In the genomic region with DNA sequence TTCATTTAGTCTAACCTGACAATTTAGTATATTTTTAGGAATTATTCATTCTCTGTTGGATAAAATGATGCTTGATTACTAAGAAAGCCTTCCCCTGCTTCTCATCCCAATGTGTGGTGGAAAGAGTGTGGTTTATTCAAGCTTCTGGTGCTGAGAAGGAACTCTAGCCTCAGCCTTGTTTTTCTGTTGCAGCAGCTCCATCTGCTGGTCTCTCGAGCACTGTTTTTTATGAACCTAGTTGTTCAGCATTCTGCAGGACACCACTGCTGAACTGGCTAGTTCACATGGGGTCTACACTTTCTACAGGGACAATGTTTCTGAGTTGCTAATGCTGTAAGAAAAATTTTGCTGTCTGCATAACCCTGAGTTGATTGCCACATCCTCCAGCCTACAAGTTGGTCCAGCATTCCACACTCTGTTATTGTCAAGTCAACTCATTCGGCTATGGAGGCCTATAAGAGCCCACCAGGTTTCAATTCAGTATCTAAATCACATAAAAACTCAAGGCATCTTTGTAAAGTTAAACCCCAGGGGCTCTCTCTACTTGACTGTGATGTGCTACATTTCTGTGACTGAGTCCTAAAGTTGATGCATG, we compare ENCODE assay signal across 8 cellular contexts. TPM values are rescaled to one million over a fixed set of nuclear protein-coding genes. Genes with fewer than 3 reads are reported as not detected.
DNase-seq lines count a peak whose midpoint lies in the region; ATAC-seq and TF ChIP-seq lines count a peak whose summit lies in the region.

No MANE protein-coding gene starts in this region.

- RAD21 ChIA-PET in HCT116 (lab: Charles Lee; ENCODE audit: low non-redundant PET in 1 of 2, low total read pairs in 2 of 2, uncharacterized antibody in 2 of 2, unreplicated experiment in 2 of 2), result no interaction called here

- no peak overlapping the region for H3K4me3 Mint-ChIP-seq in endothelial cell (ENCODE audit: unreplicated experiment)

- no peaks in the 10 kb centered on the region for H3K4me1 ChIP-seq in HCT116 (ENCODE audit: control insufficient read depth in 1 of 2, insufficient read depth in 2 of 2, low read length in 2 of 2)

- no peaks in the 10 kb centered on the region for H3K36me3 Mint-ChIP-seq in endothelial cell (ENCODE audit: low read depth, unreplicated experiment)

- H3K79me2 ChIP-seq in HCT116 (ENCODE audit: insufficient read depth, low read length), result no peaks in the 10 kb centered on the region

- H3K4me1 Mint-ChIP-seq in endothelial cell (ENCODE audit: unreplicated experiment), result no peaks in the 10 kb centered on the region

- ATAC-seq in HCT116, result peak; percentile 89

- H3K4me2 ChIP-seq in HCT116 (ENCODE audit: low read length), result no peak overlapping the region

- TF ChIP-seq RAD21 in HCT116 (IDR thresholded peaks at IDR 0.05; ENCODE audit: low read depth), result peak; percentile 60

- no peak overlapping the region for H3K27ac ChIP-seq in HCT116 (ENCODE audit: low read depth, low read length)

- no peaks in the 10 kb centered on the region for H3K27me3 ChIP-seq in HCT116 (ENCODE audit: insufficient read depth, low read length)

- CTCF ChIA-PET in HCT116 (lab: Charles Lee), result interaction anchor here (0.7 to 1.8 kb wide), 10 partner anchors 8 to 378 kb away, joined by 3 to 11 read pairs (median 4); no protein-coding TSS in a partner anchor

- no peak overlapping the region for H3K27ac Mint-ChIP-seq in endothelial cell (ENCODE audit: unreplicated experiment)

- H3K4me3 ChIP-seq in HCT116 (replicated peaks in 1 of 2; ENCODE audit: low read depth in 1 of 2, low read length in 2 of 2), result no peak overlapping the region

- no peaks in the 10 kb centered on the region for H3K9me2 ChIP-seq in HCT116 (ENCODE audit: insufficient read depth)

- TF ChIP-seq CTCF in HCT116 (IDR thresholded peaks at IDR 0.05 in 2 of 3, conservative IDR thresholded peaks at IDR 0.05 in 1 of 3; ENCODE audit: borderline replicate concordance in 1 of 3, insufficient read depth in 1 of 3, low read depth in 2 of 3, low read length in 2 of 3) (peak; percentile 51 to 69 (median 61); a peak in 5 of 6 replicates), endothelial cell (IDR thresholded peaks at IDR 0.05; ENCODE audit: unreplicated experiment) (peak; percentile 46)

- no peaks in the 10 kb centered on the region for H3K36me3 ChIP-seq in HCT116 (ENCODE audit: control insufficient read depth in 1 of 2, insufficient read depth in 2 of 2, low read length in 2 of 2)

- H3K9ac ChIP-seq in HCT116 (ENCODE audit: low read length), result no peak overlapping the region

- DNase-seq in NCI-H1436 (lab: John Stamatoyannopoulos, UW) (peak; percentile 19), NCI-H1436 treated with DMSO at 0.1 percent for 48 hours (lab: John Stamatoyannopoulos, UW) (no peak), HCT116 (ENCODE audit: low read depth, low spot score) (peak; percentile 32), NCI-H2196 treated with DMSO at 0.1 percent for 48 hours (lab: John Stamatoyannopoulos, UW; ENCODE audit: unreplicated experiment) (peak; percentile 5), endothelial cell (ENCODE audit: low spot score) (peak; percentile 61), mucosa of gallbladder (ENCODE audit: low spot score) (peak; percentile 67), stromal cell of bone marrow (ENCODE audit: low read depth) (peak; percentile 51)
- peak; percentile 58 to 63 for DNase-seq in activated CD4-positive, alpha-beta T cell treated with anti-CD3 and anti-CD28 coated beads, Interleukin-2, amount 50 U/mL, for 4 hours

- POLR2A ChIA-PET in HCT116 (lab: Charles Lee), result no interaction called here

- H3K27me3 Mint-ChIP-seq in endothelial cell (ENCODE audit: unreplicated experiment), result no peaks in the 10 kb centered on the region

- TF ChIP-seq POLR2A in HCT116 (IDR thresholded peaks at IDR 0.05; ENCODE audit: borderline replicate concordance, extremely low read depth, insufficient read depth, insufficient read length), result no peak

- BruUV-seq in HCT116 (replicated peaks; lab: Mats Ljungman, UMichigan), result no TSS peak

- no peaks in the 10 kb centered on the region for H3K9me3 Mint-ChIP-seq in endothelial cell (ENCODE audit: unreplicated experiment)

- intact Hi-C loops in HCT116 (cut with micrococcal nuclease), result loop anchor here (1.0 to 10.0 kb wide), 3 partner anchors 54 to 687 kb away; no protein-coding TSS in a partner anchor

- no peaks in the 10 kb centered on the region for H3K9me3 ChIP-seq in HCT116 (ENCODE audit: control insufficient read depth in 1 of 2, insufficient read depth in 1 of 2, low read depth in 1 of 2, low read length in 2 of 2)

- H4K20me1 ChIP-seq in HCT116 (ENCODE audit: insufficient read depth), result no peaks in the 10 kb centered on the region

- no peak overlapping the region for H2AFZ ChIP-seq in HCT116 (ENCODE audit: low read depth, low read length, poor library complexity, severe bottlenecking)

TF ChIP-seq in HCT116, 20 proteins besides CTCF, POLR2A, EP300 and RAD21 (continues in another document):
- no peak for TF ChIP-seq CBX3 (IDR thresholded peaks at IDR 0.05; ENCODE audit: low read depth)
- no peak for TF ChIP-seq TCF7L2 (IDR thresholded peaks at IDR 0.05; ENCODE audit: borderline replicate concordance, extremely low read depth, insufficient read depth, insufficient read length)
- TF ChIP-seq, protein P1, sequence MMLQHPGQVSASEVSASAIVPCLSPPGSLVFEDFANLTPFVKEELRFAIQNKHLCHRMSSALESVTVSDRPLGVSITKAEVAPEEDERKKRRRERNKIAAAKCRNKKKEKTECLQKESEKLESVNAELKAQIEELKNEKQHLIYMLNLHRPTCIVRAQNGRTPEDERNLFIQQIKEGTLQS (IDR thresholded peaks at IDR 0.05), result no peak
- TF ChIP-seq EGR1 (IDR thresholded peaks at IDR 0.05; ENCODE audit: low read depth), result no peak
- no peak for TF ChIP-seq REST (IDR thresholded peaks at IDR 0.05; ENCODE audit: low read depth)
- no peak for TF ChIP-seq EZH2phosphoT487 (IDR thresholded peaks at IDR 0.05; ENCODE audit: borderline replicate concordance)
- TF ChIP-seq, protein P2, sequence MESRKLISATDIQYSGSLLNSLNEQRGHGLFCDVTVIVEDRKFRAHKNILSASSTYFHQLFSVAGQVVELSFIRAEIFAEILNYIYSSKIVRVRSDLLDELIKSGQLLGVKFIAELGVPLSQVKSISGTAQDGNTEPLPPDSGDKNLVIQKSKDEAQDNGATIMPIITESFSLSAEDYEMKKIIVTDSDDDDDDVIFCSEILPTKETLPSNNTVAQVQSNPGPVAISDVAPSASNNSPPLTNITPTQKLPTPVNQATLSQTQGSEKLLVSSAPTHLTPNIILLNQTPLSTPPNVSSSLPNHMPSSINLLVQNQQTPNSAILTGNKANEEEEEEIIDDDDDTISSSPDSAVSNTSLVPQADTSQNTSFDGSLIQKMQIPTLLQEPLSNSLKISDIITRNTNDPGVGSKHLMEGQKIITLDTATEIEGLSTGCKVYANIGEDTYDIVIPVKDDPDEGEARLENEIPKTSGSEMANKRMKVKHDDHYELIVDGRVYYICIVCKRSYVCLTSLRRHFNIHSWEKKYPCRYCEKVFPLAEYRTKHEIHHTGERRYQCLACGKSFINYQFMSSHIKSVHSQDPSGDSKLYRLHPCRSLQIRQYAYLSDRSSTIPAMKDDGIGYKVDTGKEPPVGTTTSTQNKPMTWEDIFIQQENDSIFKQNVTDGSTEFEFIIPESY (IDR thresholded peaks at IDR 0.05; ENCODE audit: extremely low read depth, insufficient replicate concordance, low read length), result no peak
- no peak for TF ChIP-seq ZNF274 (IDR thresholded peaks at IDR 0.05; ENCODE audit: low read depth, low read length)
- TF ChIP-seq POLR2AphosphoS5 (IDR thresholded peaks at IDR 0.05; ENCODE audit: low read depth, low read length), result no peak
- no peak for TF ChIP-seq FOSL1 (IDR thresholded peaks at IDR 0.05; ENCODE audit: low read depth)
- TF ChIP-seq SRF (IDR thresholded peaks at IDR 0.05; ENCODE audit: low read depth), result no peak
- no peak for TF ChIP-seq JUND (IDR thresholded peaks at IDR 0.05)
- TF ChIP-seq, protein P3, sequence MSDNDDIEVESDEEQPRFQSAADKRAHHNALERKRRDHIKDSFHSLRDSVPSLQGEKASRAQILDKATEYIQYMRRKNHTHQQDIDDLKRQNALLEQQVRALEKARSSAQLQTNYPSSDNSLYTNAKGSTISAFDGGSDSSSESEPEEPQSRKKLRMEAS (IDR thresholded peaks at IDR 0.05), result no peak
- no peak for TF ChIP-seq SIN3A (IDR thresholded peaks at IDR 0.05; ENCODE audit: low read depth)
- TF ChIP-seq ELF1 (IDR thresholded peaks at IDR 0.05; ENCODE audit: borderline replicate concordance, low read depth), result no peak

RNA-seq across cellular contexts. Expression of gene OR2AG2, which starts 14.3 kb away (rescaled TPM):
- total RNA-seq in HCT116 (2021; ENCODE audit: unreplicated experiment) (0.07 TPM), endothelial cell (ENCODE audit: unreplicated experiment) (0.26 TPM), mucosa of gallbladder (not detected)
- 0.10 TPM in 2 replicates for polyA plus RNA-seq in HCT116 (2012)

RNA-seq across cellular contexts. Expression of gene OR2AG1, which starts 25.4 kb away (rescaled TPM):
- total RNA-seq in HCT116 (2021; ENCODE audit: unreplicated experiment), result not detected
- not detected in 2 replicates for polyA plus RNA-seq in HCT116 (2012)
- not detected for total RNA-seq in endothelial cell (ENCODE audit: unreplicated experiment)
- total RNA-seq in mucosa of gallbladder, result not detected

RNA-seq across cellular contexts. Expression of gene OR6A2, which starts 42.0 kb away (rescaled TPM):
- total RNA-seq in HCT116 (2021; ENCODE audit: unreplicated experiment), result 0.22 TPM
- not detected in 2 replicates for polyA plus RNA-seq in HCT116 (2012)
- total RNA-seq in endothelial cell (ENCODE audit: unreplicated experiment), result 0.51 TPM
- 0.06 TPM for total RNA-seq in mucosa of gallbladder
